Comparison of ENCODE assay signal across 25 cellular contexts in the genomic region with DNA sequence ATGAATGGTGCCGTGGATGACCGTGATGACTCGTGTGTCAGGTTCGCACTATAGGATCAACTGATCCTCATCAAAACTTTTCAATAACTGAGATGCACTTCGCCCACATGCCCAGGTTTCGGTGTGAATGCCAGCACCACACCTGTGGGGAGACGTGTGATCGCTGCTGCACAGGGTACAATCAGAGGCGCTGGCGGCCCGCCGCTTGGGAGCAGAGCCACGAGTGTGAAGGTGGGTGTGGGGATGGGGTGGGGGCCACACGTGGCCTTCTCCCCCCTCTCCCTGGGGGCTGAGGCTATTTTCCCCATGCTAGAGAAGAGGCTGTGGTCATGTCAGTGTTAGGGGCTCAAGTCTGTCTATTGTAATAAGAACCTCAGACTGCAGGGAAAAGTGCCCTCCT.
"Had no signal": no experiment of that assay in that cellular context is flagged by ENCODE, and none has a peak within 500 bp of the region (broad histone marks: within the 10 kb centered on the region; RNA-seq: fewer than 3 reads in every experiment).

No MANE protein-coding gene starts in this region.

- H3K4me3 ChIP-seq: stomach, suprapubic skin, testis, thoracic aorta, thyroid gland, tibial artery, tibial nerve, transverse colon, upper lobe of left lung, upper lobe of right lung, uterus, vagina had no signal

- DNase-seq: stimulated activated CD4-positive, alpha-beta T cell treated with anti-CD3 and anti-CD28 coated beads, Interleukin-2, amount 100 ng/mL, for 48 hours; stimulated activated CD4-positive, alpha-beta T cell treated with anti-CD3 and anti-CD28 coated beads, Interleukin-4, amount 100 ng/mL, for 1 hour; stimulated activated CD4-positive, alpha-beta T cell treated with anti-CD3 and anti-CD28 coated beads, Interleukin-4, amount 100 ng/mL, for 24 hours; stimulated activated CD4-positive, alpha-beta T cell treated with anti-CD3 and anti-CD28 coated beads, Interleukin-4, amount 100 ng/mL, for 4 hours; stimulated activated CD8-positive, alpha-beta memory T cell treated with anti-CD3 and anti-CD28 coated beads, Interleukin-4, amount 100 ng/mL, for 48 hours; stimulated activated naive B cell treated with anti-CD40 and anti-IgM and Interleukin-4, amounts not matched to agents 10 μg/mL and 1 μg/mL and 100 μg/mL, for 72 hours; stimulated activated naive CD4-positive, alpha-beta T cell; stimulated activated naive CD4-positive, alpha-beta T cell treated with Interleukin-2 at 50 U/mL for 16 hours; stimulated activated naive CD8-positive, alpha-beta T cell treated with anti-CD3 and anti-CD28 coated beads, Interleukin-15, amount 100 ng/mL, for 72 hours; stimulated activated naive CD8-positive, alpha-beta T cell treated with anti-CD3 and anti-CD28 coated beads, Interleukin-15, Interleukin-2, amounts not matched to agents 100 U/mL and 50 U/mL, for 24 hours; stomach; substantia nigra; testis; thyroid gland; tibial artery; transverse colon; trophoblast cell; upper lobe of right lung; uterus had no signal

- H3K36me3 ChIP-seq: thoracic aorta, thyroid gland, tibial artery, transverse colon, upper lobe of left lung, upper lobe of right lung, uterus had no signal

- FAIRE-seq: urothelium cell line had no signal

- H3K4me1 ChIP-seq: stomach, suprapubic skin, testis, thyroid gland, tibial artery, tibial nerve, transverse colon, upper lobe of left lung, upper lobe of right lung, uterus, vagina had no signal

- H3K27me3 ChIP-seq: stomach, suprapubic skin, testis, thyroid gland, tibial artery, tibial nerve, transverse colon, upper lobe of left lung, upper lobe of right lung, uterus, vagina had no signal

- H3K9me3 ChIP-seq: stomach, suprapubic skin, testis, thoracic aorta, thyroid gland, tibial artery, tibial nerve, transverse colon, upper lobe of left lung, upper lobe of right lung, uterus, vagina had no signal

- H3K27ac ChIP-seq: stomach, suprapubic skin, testis, thoracic aorta, thyroid gland, tibial artery, tibial nerve, transverse colon, upper lobe of left lung, upper lobe of right lung, uterus, vagina had no signal
